In the genomic region with DNA sequence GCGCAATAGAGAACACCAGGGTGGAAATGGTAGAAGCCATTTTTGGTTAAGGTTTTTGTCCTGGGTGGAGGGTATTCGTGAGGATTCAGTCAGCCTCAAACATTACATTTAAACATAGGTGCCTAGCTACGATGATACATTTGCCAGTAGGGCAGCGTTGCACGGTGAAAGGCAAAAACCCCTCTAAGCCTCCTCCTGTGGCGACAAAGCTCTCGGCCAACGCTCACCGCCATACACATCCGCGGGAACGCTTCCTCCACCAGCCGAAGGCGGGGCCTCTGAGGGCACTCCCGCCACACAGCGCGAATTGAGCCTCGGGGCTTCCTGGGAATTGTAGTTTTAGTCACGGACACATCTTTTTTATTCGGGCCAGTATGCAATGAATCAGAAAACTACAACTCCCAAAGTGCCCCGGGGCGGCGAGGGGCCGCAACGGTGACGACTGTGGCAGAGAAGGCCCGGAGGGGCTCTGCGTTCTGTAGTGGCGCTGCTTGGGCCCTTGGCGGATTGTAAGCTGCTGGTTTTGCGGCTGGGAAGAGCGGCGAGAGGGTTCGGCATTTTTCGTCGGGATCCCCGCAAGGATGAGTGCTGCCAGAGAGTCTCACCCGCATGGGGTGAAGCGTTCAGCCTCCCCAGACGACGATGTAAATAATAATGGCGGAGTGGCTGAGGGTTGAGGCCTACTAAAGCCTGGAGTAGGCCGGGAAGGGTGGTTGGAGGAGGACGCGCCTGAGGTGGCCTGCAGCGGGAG, we compare ENCODE assay signal across 1 cellular context.
TF ChIP-seq lines count a peak whose summit lies in the region.

TSS of gene C11orf58 (plus strand) at position 450 of the 751 bp plus-strand sequence. CDS start at position 582, 132 bp downstream.

TF ChIP-seq in K562, 482 proteins besides CTCF, POLR2A, EP300 and RAD21 (continued from another document and continues in another):
- TF ChIP-seq ZNF766 (CRISPR knock-in tag; conservative IDR thresholded peaks at IDR 0.05) (peak; percentile 96), POLR2B (IDR thresholded peaks at IDR 0.05; ENCODE audit: low read depth, partially characterized antibody) (peak; percentile 94), GATAD2A (IDR thresholded peaks at IDR 0.05) (no peak), RBM22 (IDR thresholded peaks at IDR 0.05; ENCODE audit: low read depth, low read length, poor library complexity, severe bottlenecking) (peak; percentile 19), ZBTB7A (IDR thresholded peaks at IDR 0.05; ENCODE audit: borderline replicate concordance, control insufficient read depth, low read depth, low read length) (peak; percentile 71; the same call in 1 of the 2 replicates), HCFC1 (IDR thresholded peaks at IDR 0.05; ENCODE audit: low read depth, low read length) (peak; percentile 96), DLX4 (CRISPR knock-in tag; IDR thresholded peaks at IDR 0.05) (no peak), CBFA2T2 (conservative IDR thresholded peaks at IDR 0.05) (no peak), SAP30 (IDR thresholded peaks at IDR 0.05; ENCODE audit: borderline replicate concordance, insufficient read depth, low read depth, low read length, poor library complexity, severe bottlenecking) (peak; percentile 34), ZNF239 (CRISPR knock-in tag; IDR thresholded peaks at IDR 0.05) (no peak), GABPB2 (CRISPR knock-in tag; conservative IDR thresholded peaks at IDR 0.05) (no peak), ZFP36 (IDR thresholded peaks at IDR 0.05; ENCODE audit: low read depth, low read length, partially characterized antibody) (no peak), FOSL1 (tag; conservative IDR thresholded peaks at IDR 0.05) (0 out of 2 replicates have a peak, but pooled peaks have one; percentile 43), HDGF (IDR thresholded peaks at IDR 0.05) (no peak), E2F8 (IDR thresholded peaks at IDR 0.05; ENCODE audit: low read depth, partially characterized antibody) (peak; percentile 76), RBBP5 (IDR thresholded peaks at IDR 0.05; ENCODE audit: borderline replicate concordance, insufficient read depth, low read length, poor library complexity, severe bottlenecking) (peak; percentile 72), CHD2 (IDR thresholded peaks at IDR 0.05; ENCODE audit: low read depth, low read length) (peak; percentile 57), NR2F6 (CRISPR knock-in tag; IDR thresholded peaks at IDR 0.05) (no peak), TEAD4 (IDR thresholded peaks at IDR 0.05; ENCODE audit: low read length) (peak; percentile 37; the same call in 1 of the 2 replicates), TEAD4 (CRISPR knock-in tag; IDR thresholded peaks at IDR 0.05; ENCODE audit: borderline replicate concordance) (no peak), RNF219 (CRISPR knock-in tag; IDR thresholded peaks at IDR 0.05) (no peak), CCNT2 (IDR thresholded peaks at IDR 0.05; ENCODE audit: borderline replicate concordance, extremely low read depth, insufficient read length, low read depth, low read length) (peak; percentile 55), E2F4 (CRISPR knock-in tag; IDR thresholded peaks at IDR 0.05; ENCODE audit: low read depth) (0 out of 2 replicates have a peak, but pooled peaks have one; percentile 61), PATZ1 (CRISPR knock-in tag; IDR thresholded peaks at IDR 0.05; ENCODE audit: borderline replicate concordance) (0 out of 2 replicates have a peak, but pooled peaks have one; percentile 62), ID3 (CRISPR knock-in tag; IDR thresholded peaks at IDR 0.05) (no peak), ID3 (tag; IDR thresholded peaks at IDR 0.05) (peak; percentile 71; the same call in 1 of the 2 replicates), ZNF699 (CRISPR knock-in tag; IDR thresholded peaks at IDR 0.05; ENCODE audit: insufficient replicate concordance) (no peak), CREB3L1 (IDR thresholded peaks at IDR 0.05; ENCODE audit: borderline replicate concordance, low read depth) (peak; percentile 90), HMGXB4 (CRISPR knock-in tag; IDR thresholded peaks at IDR 0.05) (peak; percentile 90; the same call in 1 of the 2 replicates), HIVEP1 (CRISPR knock-in tag; IDR thresholded peaks at IDR 0.05) (no peak)
- TF ChIP-seq, protein P1, sequence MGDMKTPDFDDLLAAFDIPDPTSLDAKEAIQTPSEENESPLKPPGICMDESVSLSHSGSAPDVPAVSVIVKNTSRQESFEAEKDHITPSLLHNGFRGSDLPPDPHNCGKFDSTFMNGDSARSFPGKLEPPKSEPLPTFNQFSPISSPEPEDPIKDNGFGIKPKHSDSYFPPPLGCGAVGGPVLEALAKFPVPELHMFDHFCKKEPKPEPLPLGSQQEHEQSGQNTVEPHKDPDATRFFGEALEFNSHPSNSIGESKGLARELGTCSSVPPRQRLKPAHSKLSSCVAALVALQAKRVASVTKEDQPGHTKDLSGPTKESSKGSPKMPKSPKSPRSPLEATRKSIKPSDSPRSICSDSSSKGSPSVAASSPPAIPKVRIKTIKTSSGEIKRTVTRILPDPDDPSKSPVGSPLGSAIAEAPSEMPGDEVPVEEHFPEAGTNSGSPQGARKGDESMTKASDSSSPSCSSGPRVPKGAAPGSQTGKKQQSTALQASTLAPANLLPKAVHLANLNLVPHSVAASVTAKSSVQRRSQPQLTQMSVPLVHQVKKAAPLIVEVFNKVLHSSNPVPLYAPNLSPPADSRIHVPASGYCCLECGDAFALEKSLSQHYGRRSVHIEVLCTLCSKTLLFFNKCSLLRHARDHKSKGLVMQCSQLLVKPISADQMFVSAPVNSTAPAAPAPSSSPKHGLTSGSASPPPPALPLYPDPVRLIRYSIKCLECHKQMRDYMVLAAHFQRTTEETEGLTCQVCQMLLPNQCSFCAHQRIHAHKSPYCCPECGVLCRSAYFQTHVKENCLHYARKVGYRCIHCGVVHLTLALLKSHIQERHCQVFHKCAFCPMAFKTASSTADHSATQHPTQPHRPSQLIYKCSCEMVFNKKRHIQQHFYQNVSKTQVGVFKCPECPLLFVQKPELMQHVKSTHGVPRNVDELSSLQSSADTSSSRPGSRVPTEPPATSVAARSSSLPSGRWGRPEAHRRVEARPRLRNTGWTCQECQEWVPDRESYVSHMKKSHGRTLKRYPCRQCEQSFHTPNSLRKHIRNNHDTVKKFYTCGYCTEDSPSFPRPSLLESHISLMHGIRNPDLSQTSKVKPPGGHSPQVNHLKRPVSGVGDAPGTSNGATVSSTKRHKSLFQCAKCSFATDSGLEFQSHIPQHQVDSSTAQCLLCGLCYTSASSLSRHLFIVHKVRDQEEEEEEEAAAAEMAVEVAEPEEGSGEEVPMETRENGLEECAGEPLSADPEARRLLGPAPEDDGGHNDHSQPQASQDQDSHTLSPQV (IDR thresholded peaks at IDR 0.05): peak; percentile 95
- TF ChIP-seq, protein P2, sequence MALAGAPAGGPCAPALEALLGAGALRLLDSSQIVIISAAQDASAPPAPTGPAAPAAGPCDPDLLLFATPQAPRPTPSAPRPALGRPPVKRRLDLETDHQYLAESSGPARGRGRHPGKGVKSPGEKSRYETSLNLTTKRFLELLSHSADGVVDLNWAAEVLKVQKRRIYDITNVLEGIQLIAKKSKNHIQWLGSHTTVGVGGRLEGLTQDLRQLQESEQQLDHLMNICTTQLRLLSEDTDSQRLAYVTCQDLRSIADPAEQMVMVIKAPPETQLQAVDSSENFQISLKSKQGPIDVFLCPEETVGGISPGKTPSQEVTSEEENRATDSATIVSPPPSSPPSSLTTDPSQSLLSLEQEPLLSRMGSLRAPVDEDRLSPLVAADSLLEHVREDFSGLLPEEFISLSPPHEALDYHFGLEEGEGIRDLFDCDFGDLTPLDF (CRISPR knock-in tag; IDR thresholded peaks at IDR 0.05): peak; percentile 70; the same call in 1 of the 2 replicates
- TF ChIP-seq, protein P3, sequence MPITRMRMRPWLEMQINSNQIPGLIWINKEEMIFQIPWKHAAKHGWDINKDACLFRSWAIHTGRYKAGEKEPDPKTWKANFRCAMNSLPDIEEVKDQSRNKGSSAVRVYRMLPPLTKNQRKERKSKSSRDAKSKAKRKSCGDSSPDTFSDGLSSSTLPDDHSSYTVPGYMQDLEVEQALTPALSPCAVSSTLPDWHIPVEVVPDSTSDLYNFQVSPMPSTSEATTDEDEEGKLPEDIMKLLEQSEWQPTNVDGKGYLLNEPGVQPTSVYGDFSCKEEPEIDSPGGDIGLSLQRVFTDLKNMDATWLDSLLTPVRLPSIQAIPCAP (CRISPR knock-in tag; IDR thresholded peaks at IDR 0.05; ENCODE audit: borderline replicate concordance): peak; percentile 65; the same call in 1 of the 2 replicates
